In genomic region chr12:75831413-75831812, GRCh38 we compare ENCODE assay signal across 21 cellular contexts.
A peak's percentile ranks its signal among the peaks of the same experiment; 100 is the strongest.
DNase-seq lines count a peak whose midpoint lies in the region; ATAC-seq, FAIRE-seq and TF ChIP-seq lines count a peak whose summit lies in the region.
"Had no signal": no experiment of that assay in that cellular context is flagged by ENCODE, and none has a peak within 500 bp of the region (broad histone marks: within the 10 kb centered on the region; RNA-seq: fewer than 3 reads in every experiment).

No MANE protein-coding gene starts in this region.

- ATAC-seq in K562 (no peak), left colon (no peak)
- ATAC-seq: GM23338; stimulated activated naive CD8-positive, alpha-beta T cell treated with anti-CD3 and anti-CD28 coated beads, Interleukin-15, Interleukin-2, amounts not matched to agents 100 U/mL and 50 U/mL, for 24 hours had no signal

- POLR2A ChIA-PET in AG04450 (lab: Yijun Ruan, JAX), result interaction anchor here (0.5 to 1.1 kb wide), 2 partner anchors 9 to 200 kb away, joined by 3 to 6 read pairs; partner anchors contain the start of gene PHLDA1
- POLR2A ChIA-PET in K562 (lab: Yijun Ruan, JAX), result no interaction called here

- H3K4me3 ChIP-seq in AG04450 (ENCODE audit: low read depth, low read length) (no peak overlapping the region), K562 (no peak overlapping the region)
- H3K4me3 ChIP-seq: esophagus muscularis mucosa, GM23338, tibial artery had no signal

- BruUV-seq in K562 (replicated peaks; lab: Mats Ljungman, UMichigan), result no TSS peak

- H3K9ac ChIP-seq in K562 (ENCODE audit: insufficient read depth in 1 of 2, low read depth in 2 of 2, low read length in 2 of 2), result no peak overlapping the region
- H3K9ac ChIP-seq: parathyroid adenoma had no signal

- H3K27me3 ChIP-seq in AG04450 (ENCODE audit: control insufficient read depth, insufficient read depth, low read length), result no peaks in the 10 kb centered on the region
- H3K27me3 ChIP-seq in K562 (ENCODE audit: control insufficient read depth in 2 of 2, insufficient read depth in 2 of 2, low read length in 2 of 2), result no peaks in the 10 kb centered on the region
- H3K27me3 ChIP-seq: esophagus muscularis mucosa, tibial artery had no signal

- CTCF ChIA-PET in AG04450 (lab: Charles Lee) (interaction anchor here (1.5 kb wide), 1 partner anchor 11 kb away, joined by 5 read pairs; no protein-coding TSS in a partner anchor), K562 (lab: Yijun Ruan, JAX; ENCODE audit: low intra/inter-chr PET ratio) (no interaction called here)

- TF ChIP-seq POLR2A in K562 (conservative IDR thresholded peaks at IDR 0.05) (no peak), GM12891 (IDR thresholded peaks at IDR 0.05; ENCODE audit: low read depth, low read length) (no peak)

- H3K9me3 ChIP-seq in AG04450 (ENCODE audit: control insufficient read depth, insufficient read depth, low read length) (no peaks in the 10 kb centered on the region), K562 (replicated peaks; ENCODE audit: control insufficient read depth, insufficient read depth, low read depth, low read length) (no peaks in the 10 kb centered on the region)
- H3K9me3 ChIP-seq: esophagus muscularis mucosa, tibial artery had no signal

- H2AFZ ChIP-seq in K562 (ENCODE audit: low read depth, low read length), result no peak overlapping the region
- H2AFZ ChIP-seq: GM23338, parathyroid adenoma had no signal

- no peak overlapping the region for H3K4me2 ChIP-seq in K562 (ENCODE audit: insufficient read depth, low read length)
- H3K4me2 ChIP-seq: GM23338 had no signal

- peak overlapping the region; percentile 22 for H3K27ac ChIP-seq in AG04450 (ENCODE audit: low read depth, low read length)
- no peak overlapping the region for H3K27ac ChIP-seq in K562 (ENCODE audit: extremely low read depth, low read depth, low read length)
- H3K27ac ChIP-seq: esophagus muscularis mucosa, parathyroid adenoma, tibial artery had no signal

- H3K79me2 ChIP-seq in K562 (ENCODE audit: control insufficient read depth, insufficient read depth, low read length), result no peaks in the 10 kb centered on the region
- H3K79me2 ChIP-seq: parathyroid adenoma had no signal

- FAIRE-seq in K562 (lab: Jason Lieb, UNC) (no peak), GM12891 (lab: Jason Lieb, UNC) (no peak)

- H3K36me3 ChIP-seq in K562 (ENCODE audit: control insufficient read depth, insufficient read depth, low read length), result no peaks in the 10 kb centered on the region
- H3K36me3 ChIP-seq: esophagus muscularis mucosa, tibial artery had no signal

- no peaks in the 10 kb centered on the region for H4K20me1 ChIP-seq in K562 (replicated peaks; ENCODE audit: control insufficient read depth, insufficient read depth, low read length)

- peaks cover 0 to 5% of the 10 kb centered on the region in 2 experiments; a peak in 2 of 5 replicates for H3K4me1 ChIP-seq in K562 (replicated peaks in 1 of 2; ENCODE audit: control insufficient read depth in 2 of 2, insufficient read depth in 2 of 2, low read length in 2 of 2)
- H3K4me1 ChIP-seq: parathyroid adenoma, tibial artery had no signal

- no peak for TF ChIP-seq CTCF in AG04450 (IDR thresholded peaks at IDR 0.05; ENCODE audit: low read depth, low read length)
- no peak for TF ChIP-seq CTCF in K562 (IDR thresholded peaks at IDR 0.05 in 2 of 3, conservative IDR thresholded peaks at IDR 0.05 in 1 of 3; ENCODE audit: insufficient read depth in 2 of 3, low read depth in 1 of 3, low read length in 3 of 3)

- intact Hi-C loops in K562 (cut with micrococcal nuclease) (no loop called here), left colon (cut with DNase I, micrococcal nuclease) (no loop called here)

- peak; percentile 67 for TF ChIP-seq EP300 in K562 (IDR thresholded peaks at IDR 0.05; ENCODE audit: low read length)

- WGBS in K562 (ENCODE audit: insufficient coverage, low coverage, missing lambda C conversion rate), result 0% methylated on average over 3 of the region's 3 CpGs

- in situ Hi-C loops in K562 (cut with MboI), result no loop called here

- no peak; a peak in 1 of 4 replicates for TF ChIP-seq RAD21 in K562 (CRISPR knock-in tag; conservative IDR thresholded peaks at IDR 0.05 in 1 of 2, IDR thresholded peaks at IDR 0.05 in 1 of 2)

- H3K9me1 ChIP-seq in K562 (ENCODE audit: control insufficient read depth, insufficient read depth, low read length), result no peaks in the 10 kb centered on the region

- DNase-seq in AG04450 (ENCODE audit: low read depth, low spot score) (no peak), NCI-H1694 (lab: John Stamatoyannopoulos, UW) (peak; percentile 43), K562 (ENCODE audit: extremely low read depth in 1 of 4, low spot score in 3 of 4) (no peak), iris pigment epithelial cell (ENCODE audit: low read depth) (peak; percentile 33), left colon (no peak), HUDEP-2 (lab: John Stamatoyannopoulos, UW; ENCODE audit: unreplicated experiment in 76 of 76) (no peak), GM12891 (ENCODE audit: insufficient read length, low spot score) (no peak)
- DNase-seq: activated CD4-positive, alpha-beta T cell treated with anti-CD3 and anti-CD28 coated beads, Interleukin-2, amount 10 ng/mL, durations not matched to agents 24 days and 14 days; activated CD8-positive, alpha-beta memory T cell treated with anti-CD3 and anti-CD28 coated beads, Interleukin-2, amount 50 U/mL, for 48 hours; activated gamma-delta T cell treated with Interleukin-2 at 50 U/mL for 16 hours; amniotic stem cell; Calu3; head of caudate nucleus; naive B cell; NCI-H1417 treated with DMSO at 0.1 percent for 48 hours; stimulated activated CD4-positive, alpha-beta T cell treated with anti-CD3 and anti-CD28 coated beads, Interleukin-2, amount 100 ng/mL, for 24 hours; stimulated activated naive CD8-positive, alpha-beta T cell treated with anti-CD3 and anti-CD28 coated beads, Interleukin-15, Interleukin-2, amounts not matched to agents 100 U/mL and 50 U/mL, for 24 hours; tibial artery had no signal

TF ChIP-seq in K562, 482 proteins besides CTCF, POLR2A, EP300 and RAD21 (continues in another document):
- TF ChIP-seq CXXC5 (CRISPR knock-in tag; IDR thresholded peaks at IDR 0.05) (peak; percentile 31; the same call in 1 of the 2 replicates), ATF1 (CRISPR knock-in tag; IDR thresholded peaks at IDR 0.05) (no peak), ATF1 (tag; IDR thresholded peaks at IDR 0.05) (no peak), ZKSCAN3 (CRISPR knock-in tag; IDR thresholded peaks at IDR 0.05) (no peak), ETS1 (conservative IDR thresholded peaks at IDR 0.05; ENCODE audit: control insufficient read depth, low read depth, low read length) (no peak), ZBTB7A (IDR thresholded peaks at IDR 0.05; ENCODE audit: borderline replicate concordance, control insufficient read depth, low read depth, low read length) (no peak), ZNF212 (CRISPR knock-in tag; IDR thresholded peaks at IDR 0.05) (no peak), SREBF2 (CRISPR knock-in tag; IDR thresholded peaks at IDR 0.05) (no peak), JUND (IDR thresholded peaks at IDR 0.05; ENCODE audit: borderline replicate concordance, low read depth, low read length) (0 out of 2 replicates have a peak, but pooled peaks have one; percentile 18), JUND (tag; IDR thresholded peaks at IDR 0.05; ENCODE audit: borderline replicate concordance, low read depth, low read length) (no peak), SIN3A (IDR thresholded peaks at IDR 0.05; ENCODE audit: borderline replicate concordance in 2 of 2, control insufficient read depth in 1 of 2, low read depth in 2 of 2, low read length in 2 of 2) (no peak), ETS2 (tag; IDR thresholded peaks at IDR 0.05; ENCODE audit: borderline replicate concordance, poor library complexity, severe bottlenecking) (no peak)

TF ChIP-seq in GM12891, 5 proteins besides CTCF, POLR2A, EP300 and RAD21:
- TF ChIP-seq TAF1 (IDR thresholded peaks at IDR 0.05; ENCODE audit: low read depth, low read length) (no peak), POU2F2 (IDR thresholded peaks at IDR 0.05; ENCODE audit: low read depth, low read length) (no peak), SPI1 (IDR thresholded peaks at IDR 0.05; ENCODE audit: low read depth, low read length) (no peak), PAX5 (IDR thresholded peaks at IDR 0.05; ENCODE audit: insufficient read depth, low read length, severe bottlenecking) (no peak), POLR2AphosphoS5 (IDR thresholded peaks at IDR 0.05; ENCODE audit: low read depth, low read length) (no peak)

Comparison
In these comparisons a context has a peak if more than half of its experiments do, and no peak if none do; other contexts are left out.
1. DNase-seq: peak in NCI-H1694 (single experiment) and iris pigment epithelial cell (single experiment); none in AG04450 (single experiment), K562 (0 of 4), left colon (0 of 2), HUDEP-2 (0 of 76) and GM12891 (single experiment).